In genomic region chr14:103100281-103101121, GRCh38 we compare ENCODE assay signal across 1 cellular context.
TF ChIP-seq lines count a peak whose summit lies in the region.

No MANE protein-coding gene starts in this region.

TF ChIP-seq in HepG2, 621 proteins besides CTCF, POLR2A, EP300 and RAD21 (continued from another document):
- no peak; the same call in 1 of the 2 replicates for TF ChIP-seq HMGXB3 (CRISPR knock-in tag; IDR thresholded peaks at IDR 0.05; ENCODE audit: borderline replicate concordance)
- TF ChIP-seq RBAK (CRISPR knock-in tag; IDR thresholded peaks at IDR 0.05), result no peak
- 0 out of 2 replicates have a peak, but pooled peaks have one; percentile 61 for TF ChIP-seq DNMT1 (CRISPR knock-in tag; IDR thresholded peaks at IDR 0.05)
- peak; percentile 95 for TF ChIP-seq RARA (CRISPR knock-in tag; IDR thresholded peaks at IDR 0.05)
- peak; percentile 89 for TF ChIP-seq FOXJ3 (CRISPR knock-in tag; IDR thresholded peaks at IDR 0.05; ENCODE audit: borderline replicate concordance)
- TF ChIP-seq PHF20 (CRISPR knock-in tag; IDR thresholded peaks at IDR 0.05), result peak; percentile 73; the same call in 1 of the 2 replicates
- TF ChIP-seq MTERF4 (CRISPR knock-in tag; IDR thresholded peaks at IDR 0.05), result no peak
- 0 out of 2 replicates have a peak, but pooled peaks have one; percentile 6 for TF ChIP-seq SP2 (CRISPR knock-in tag; IDR thresholded peaks at IDR 0.05)
- no peak; the same call in 1 of the 2 replicates for TF ChIP-seq ZNF556 (CRISPR knock-in tag; IDR thresholded peaks at IDR 0.05; ENCODE audit: borderline replicate concordance)
- TF ChIP-seq NFIB (CRISPR knock-in tag; IDR thresholded peaks at IDR 0.05; ENCODE audit: borderline replicate concordance), result no peak
- TF ChIP-seq ZNF784 (CRISPR knock-in tag; IDR thresholded peaks at IDR 0.05; ENCODE audit: borderline replicate concordance), result no peak
- TF ChIP-seq HOXA3 (CRISPR knock-in tag; IDR thresholded peaks at IDR 0.05), result peak; percentile 90
- TF ChIP-seq BORCS8-MEF2B (CRISPR knock-in tag; IDR thresholded peaks at IDR 0.05), result peak; percentile 77
- no peak for TF ChIP-seq KLF9 (CRISPR knock-in tag; IDR thresholded peaks at IDR 0.05; ENCODE audit: low read depth)
- peak; percentile 90 for TF ChIP-seq ERF (CRISPR knock-in tag; IDR thresholded peaks at IDR 0.05)
- TF ChIP-seq ZFY (CRISPR knock-in tag; IDR thresholded peaks at IDR 0.05), result peak; percentile 77
- no peak for TF ChIP-seq PCBP1 (IDR thresholded peaks at IDR 0.05; ENCODE audit: borderline replicate concordance, low read depth, low read length)
- no peak for TF ChIP-seq NFE2 (CRISPR knock-in tag; IDR thresholded peaks at IDR 0.05)
- peak; percentile 100 for TF ChIP-seq ZBTB7A (CRISPR knock-in tag; IDR thresholded peaks at IDR 0.05)
- TF ChIP-seq ZMAT5 (CRISPR knock-in tag; IDR thresholded peaks at IDR 0.05; ENCODE audit: borderline replicate concordance, low read depth), result no peak
- TF ChIP-seq ELF4 (CRISPR knock-in tag; IDR thresholded peaks at IDR 0.05; ENCODE audit: borderline replicate concordance), result 0 out of 2 replicates have a peak, but pooled peaks have one; percentile 63
- TF ChIP-seq MAFK (conservative IDR thresholded peaks at IDR 0.05 in 1 of 2, IDR thresholded peaks at IDR 0.05 in 1 of 2; ENCODE audit: low read length in 2 of 2), result no peak
- TF ChIP-seq ZNF33A (CRISPR knock-in tag; IDR thresholded peaks at IDR 0.05; ENCODE audit: borderline replicate concordance), result peak; percentile 41; the same call in 1 of the 2 replicates
- no peak for TF ChIP-seq MZF1 (CRISPR knock-in tag; IDR thresholded peaks at IDR 0.05; ENCODE audit: borderline replicate concordance)
- TF ChIP-seq RELA (CRISPR knock-in tag; IDR thresholded peaks at IDR 0.05), result no peak
- peak; percentile 77 for TF ChIP-seq ZNF782 (CRISPR knock-in tag; IDR thresholded peaks at IDR 0.05; ENCODE audit: borderline replicate concordance)
- no peak for TF ChIP-seq ZNF841 (CRISPR knock-in tag; IDR thresholded peaks at IDR 0.05; ENCODE audit: borderline replicate concordance)
- TF ChIP-seq ZHX2 (IDR thresholded peaks at IDR 0.05; ENCODE audit: low read depth), result peak; percentile 47; the same call in 1 of the 2 replicates
- TF ChIP-seq ZHX2 (CRISPR knock-in tag; IDR thresholded peaks at IDR 0.05; ENCODE audit: borderline replicate concordance), result peak; percentile 52; the same call in 1 of the 2 replicates
- TF ChIP-seq MAF1 (CRISPR knock-in tag; IDR thresholded peaks at IDR 0.05; ENCODE audit: borderline replicate concordance), result peak; percentile 89
- no peak for TF ChIP-seq NCOA5 (CRISPR knock-in tag; IDR thresholded peaks at IDR 0.05)
- TF ChIP-seq ZNF446 (CRISPR knock-in tag; IDR thresholded peaks at IDR 0.05), result no peak
